Comparison of ENCODE assay signal across 17 cellular contexts in genomic region chr3:464255-464654, GRCh38.
DNase-seq lines count a peak whose midpoint lies in the region; ATAC-seq, FAIRE-seq and TF ChIP-seq lines count a peak whose summit lies in the region.
"Had no signal": no experiment of that assay in that cellular context is flagged by ENCODE, and none has a peak within 500 bp of the region (broad histone marks: within the 10 kb centered on the region; RNA-seq: fewer than 3 reads in every experiment).

No MANE protein-coding gene starts in this region.

- BruUV-seq in OCI-LY7 (replicated peaks; lab: Mats Ljungman, UMichigan) = no TSS peak

- peaks cover 2 to 4% of the 10 kb centered on the region in 2 donors for H3K9me3 Mint-ChIP-seq in activated naive CD4-positive, alpha-beta T cell treated with anti-CD3 and anti-CD28 coated beads, Interleukin-2, amount 50 U/mL, for 72 hours
- H3K9me3 Mint-ChIP-seq: activated CD4-positive, alpha-beta memory T cell treated with anti-CD3 and anti-CD28 coated beads, Interleukin-2, amount 10 ng/mL, durations not matched to agents 7 days and 5 days; IgD-negative memory B cell had no signal

- POLR2A ChIA-PET in OCI-LY7 (lab: Charles Lee) = interaction anchor here (0.8 kb wide), 1 partner anchor 9 kb away, joined by 4 read pairs; no protein-coding TSS in a partner anchor

- H3K36me3 Mint-ChIP-seq in activated naive CD4-positive, alpha-beta T cell treated with anti-CD3 and anti-CD28 coated beads, Interleukin-2, amount 50 U/mL, for 72 hours = no peaks in the 10 kb centered on the region
- H3K36me3 Mint-ChIP-seq: IgD-negative memory B cell; stimulated activated effector memory CD8-positive, alpha-beta T cell treated with anti-CD3 and anti-CD28 coated beads, Interleukin-12 subunit alpha, Interleukin-12 subunit beta, amount 100 ng/mL, for 72 hours had no signal

- no peaks in the 10 kb centered on the region for H3K79me2 ChIP-seq in OCI-LY7 (ENCODE audit: insufficient read depth, low read depth, low read length)

- no peaks in the 10 kb centered on the region for H3K36me3 ChIP-seq in OCI-LY7 (ENCODE audit: insufficient read depth, low read length)
- H3K36me3 ChIP-seq: adrenal gland had no signal

- H2AFZ ChIP-seq in OCI-LY7 (ENCODE audit: low read length) = peak overlapping the region; percentile 52; the same call in 1 of the 2 replicates

- no peak overlapping the region for H3K27ac Mint-ChIP-seq in activated naive CD4-positive, alpha-beta T cell treated with anti-CD3 and anti-CD28 coated beads, Interleukin-2, amount 50 U/mL, for 72 hours
- H3K27ac Mint-ChIP-seq: activated CD4-positive, alpha-beta memory T cell treated with anti-CD3 and anti-CD28 coated beads, Interleukin-2, amount 10 ng/mL, durations not matched to agents 7 days and 5 days; activated T-helper 17 cell treated with anti-CD3 and anti-CD28 coated beads, Interleukin-2, amount 50 U/mL, for 72 hours; IgD-negative memory B cell; stimulated activated effector memory CD8-positive, alpha-beta T cell treated with anti-CD3 and anti-CD28 coated beads, Interleukin-12 subunit alpha, Interleukin-12 subunit beta, amount 100 ng/mL, for 72 hours had no signal

- CTCF ChIA-PET in OCI-LY7 (lab: Charles Lee; ENCODE audit: unreplicated experiment) = no interaction called here

- H3K27ac ChIP-seq in OCI-LY7 (ENCODE audit: low read depth, low read length, poor library complexity, severe bottlenecking) = peak overlapping the region; percentile 38
- H3K27ac ChIP-seq: adrenal gland, skin epidermis had no signal

- intact Hi-C loops in OCI-LY7 (cut with micrococcal nuclease; ENCODE audit: unreplicated experiment) = no loop called here

- ATAC-seq in GM21367 (IDR thresholded peaks at IDR 0.05; ENCODE audit: unreplicated experiment) (peak; percentile 24), HG02938 (IDR thresholded peaks at IDR 0.05; ENCODE audit: unreplicated experiment) (peak; percentile 36)
- no peak for ATAC-seq in activated naive CD4-positive, alpha-beta T cell treated with anti-CD3 and anti-CD28 coated beads, Interleukin-2, amount 50 U/mL, for 72 hours
- ATAC-seq: activated T-helper 17 cell treated with anti-CD3 and anti-CD28 coated beads, Interleukin-2, amount 50 U/mL, for 72 hours; HCT116; stimulated activated effector memory CD8-positive, alpha-beta T cell treated with anti-CD3 and anti-CD28 coated beads, Interleukin-12 subunit alpha, Interleukin-12 subunit beta, amount 100 ng/mL, for 72 hours had no signal

- no peaks in the 10 kb centered on the region for H4K20me1 ChIP-seq in OCI-LY7 (ENCODE audit: insufficient read depth, low read length)

- H3K4me1 ChIP-seq in OCI-LY7 (ENCODE audit: insufficient read depth, low read length, poor library complexity, severe bottlenecking) = peaks cover 21% of the 10 kb centered on the region
- H3K4me1 ChIP-seq: adrenal gland had no signal

- no peak for TF ChIP-seq CTCF in OCI-LY7 (conservative IDR thresholded peaks at IDR 0.05; ENCODE audit: low read length)

- H3K9me3 ChIP-seq in OCI-LY7 (ENCODE audit: low read length) = no peaks in the 10 kb centered on the region
- H3K9me3 ChIP-seq: adrenal gland had no signal

- DNase-seq in GM18507 (ENCODE audit: extremely low spot score, insufficient read length, low read depth) (no peak), OCI-LY7 (ENCODE audit: low spot score) (peak; percentile 24), SW 1271 (lab: John Stamatoyannopoulos, UW) (no peak), NCI-H187 treated with DMSO at 0.1 percent for 48 hours (lab: John Stamatoyannopoulos, UW) (no peak)
- no peak for DNase-seq in activated naive CD4-positive, alpha-beta T cell treated with anti-CD3 and anti-CD28 coated beads, Interleukin-2, amount 50 U/mL, for 72 hours (ENCODE audit: low spot score in 2 of 2)
- DNase-seq in activated CD4-positive, CD25-positive, alpha-beta regulatory T cell treated with anti-CD3 and anti-CD28 coated beads, Interleukin-2, amount 50 U/mL, for 72 hours = no peak
- DNase-seq: activated CD4-positive, alpha-beta memory T cell treated with anti-CD3 and anti-CD28 coated beads, Interleukin-2, amount 10 ng/mL, durations not matched to agents 7 days and 5 days; adrenal gland; SIG-M5; trophoblast cell had no signal

- H3K4me3 ChIP-seq in OCI-LY7 (ENCODE audit: low read depth, low read length, poor library complexity, severe bottlenecking) = no peak overlapping the region
- H3K4me3 ChIP-seq: adrenal gland, skin epidermis had no signal

- peak; percentile 26 for FAIRE-seq in GM18507 (lab: Jason Lieb, UNC)

- no peaks in the 10 kb centered on the region; the same call in 1 of the 2 replicates for H3K9me2 ChIP-seq in OCI-LY7 (ENCODE audit: insufficient read depth, low read length)

- peak overlapping the region; percentile 60 for H3K4me2 ChIP-seq in OCI-LY7 (ENCODE audit: low read length)

Comparison
In these comparisons a context has a peak if more than half of its experiments do, and no peak if none do; other contexts are left out.
1. ATAC-seq: peak in GM21367 (single experiment) and HG02938 (single experiment); none in activated naive CD4-positive, alpha-beta T cell treated with anti-CD3 and anti-CD28 coated beads, Interleukin-2, amount 50 U/mL, for 72 hours (0 of 2).